Comparison of ENCODE assay signal across 14 cellular contexts in genomic region chr3:182914341-182914740, GRCh38.
A peak's percentile ranks its signal among the peaks of the same experiment; 100 is the strongest.
DNase-seq lines count a peak whose midpoint lies in the region; ATAC-seq and TF ChIP-seq lines count a peak whose summit lies in the region.
"Had no signal": no experiment of that assay in that cellular context is flagged by ENCODE, and none has a peak within 500 bp of the region (broad histone marks: within the 10 kb centered on the region; RNA-seq: fewer than 3 reads in every experiment).

No MANE protein-coding gene starts in this region.

- H3K4me3 ChIP-seq in CD4-positive, CD25-positive, alpha-beta regulatory T cell (ENCODE audit: low read depth, low read length) = peak overlapping the region; percentile 69
- H3K4me3 ChIP-seq in PC-3 (ENCODE audit: low read length) (no peak overlapping the region), left ventricle myocardium inferior (no peak overlapping the region), brain microvascular endothelial cell (ENCODE audit: low read depth, low read length) (no peak overlapping the region)
- H3K4me3 ChIP-seq: GM23248, suprapubic skin had no signal

- peaks cover 32% of the 10 kb centered on the region for H3K4me1 ChIP-seq in CD4-positive, CD25-positive, alpha-beta regulatory T cell (ENCODE audit: control insufficient read depth, insufficient read depth, low read length, poor library complexity, severe bottlenecking)
- 0 out of 2 replicates have a peak, but pooled peaks cover 3% of the 10 kb centered on the region for H3K4me1 ChIP-seq in PC-3 (ENCODE audit: insufficient read depth, low read length)
- H3K4me1 ChIP-seq in left ventricle myocardium inferior = peaks cover 3% of the 10 kb centered on the region
- H3K4me1 ChIP-seq: suprapubic skin had no signal

- H4K20me1 ChIP-seq in PC-3 (ENCODE audit: low read length) = no peaks in the 10 kb centered on the region

- H3K9ac ChIP-seq in PC-3 (ENCODE audit: low read length) = no peak overlapping the region
- H3K9ac ChIP-seq: GM23248 had no signal

- no peak for TF ChIP-seq CTCF in PC-3 (conservative IDR thresholded peaks at IDR 0.05; ENCODE audit: low read depth, low read length)
- TF ChIP-seq CTCF in left ventricle myocardium inferior (IDR thresholded peaks at IDR 0.05; ENCODE audit: borderline replicate concordance) = no peak
- TF ChIP-seq CTCF in brain microvascular endothelial cell (IDR thresholded peaks at IDR 0.05; ENCODE audit: low read depth, low read length, missing control alignments) = no peak

- H3K27me3 Mint-ChIP-seq in CD4-positive, CD25-positive, alpha-beta regulatory T cell = no peaks in the 10 kb centered on the region

- peak overlapping the region; percentile 52 for H3K27ac ChIP-seq in CD4-positive, CD25-positive, alpha-beta regulatory T cell (ENCODE audit: insufficient read depth, low read length, poor library complexity, severe bottlenecking)
- no peak overlapping the region for H3K27ac ChIP-seq in PC-3 (ENCODE audit: low read length)
- no peak overlapping the region for H3K27ac ChIP-seq in left ventricle myocardium inferior (replicated peaks)
- H3K27ac ChIP-seq in brain microvascular endothelial cell = no peak overlapping the region
- H3K27ac ChIP-seq: C4-2B, GM23248, suprapubic skin had no signal

- no peak for ATAC-seq in CD4-positive, CD25-positive, alpha-beta regulatory T cell (ENCODE audit: low read depth in 2 of 2)
- ATAC-seq in GM18909 (IDR thresholded peaks at IDR 0.05; ENCODE audit: poor library complexity, unreplicated experiment) (peak; percentile 50), HG02870 (IDR thresholded peaks at IDR 0.05; ENCODE audit: unreplicated experiment) (peak; percentile 49), PC-3 (peak; percentile 54)

- H3K36me3 Mint-ChIP-seq in CD4-positive, CD25-positive, alpha-beta regulatory T cell = peaks cover 9% of the 10 kb centered on the region

- peak overlapping the region; percentile 61 to 79 (median 62) for H3K27ac Mint-ChIP-seq in CD4-positive, CD25-positive, alpha-beta regulatory T cell

- no peaks in the 10 kb centered on the region for H3F3A ChIP-seq in PC-3 (ENCODE audit: low read length, unreplicated experiment)

- H3K9me3 Mint-ChIP-seq in CD4-positive, CD25-positive, alpha-beta regulatory T cell = no peaks in the 10 kb centered on the region

- H3K4me2 ChIP-seq in PC-3 (ENCODE audit: low read length) = no peak overlapping the region

- no peak overlapping the region for H2AFZ ChIP-seq in PC-3 (ENCODE audit: low read length)
- H2AFZ ChIP-seq: GM23248 had no signal

- intact Hi-C loops in PC-3 (cut with micrococcal nuclease) = no loop called here
- intact Hi-C loops in left ventricle myocardium inferior (cut with micrococcal nuclease) = no loop called here

- no peaks in the 10 kb centered on the region for H3K27me3 ChIP-seq in CD4-positive, CD25-positive, alpha-beta regulatory T cell (ENCODE audit: control insufficient read depth, insufficient read depth, low read length)
- H3K27me3 ChIP-seq in PC-3 (ENCODE audit: low read length) = no peaks in the 10 kb centered on the region
- H3K27me3 ChIP-seq in left ventricle myocardium inferior (ENCODE audit: low read depth) = no peaks in the 10 kb centered on the region
- H3K27me3 ChIP-seq in brain microvascular endothelial cell (replicated peaks) = no peaks in the 10 kb centered on the region
- H3K27me3 ChIP-seq: suprapubic skin had no signal

- BruUV-seq in PC-3 (replicated peaks; lab: Mats Ljungman, UMichigan) = no TSS peak

- H3K4me3 Mint-ChIP-seq in CD4-positive, CD25-positive, alpha-beta regulatory T cell = peak overlapping the region in 2 of 4 donors; percentile 53 to 56

- in situ Hi-C loops in brain microvascular endothelial cell (cut with HindIII; ENCODE audit: low pct_ligation_motif_present, low sequenced_read_pairs) = no loop called here

- POLR2A ChIA-PET in PC-3 (lab: Charles Lee; ENCODE audit: unreplicated experiment) = no interaction called here

- DNase-seq in CD4-positive, CD25-positive, alpha-beta regulatory T cell = peak in 1 of 3 donors; percentile 38
- no peak for DNase-seq in PC-3
- DNase-seq in left ventricle myocardium inferior = no peak
- no peak for DNase-seq in COLO829 (ENCODE audit: low spot score)
- DNase-seq in brain microvascular endothelial cell = no peak
- DNase-seq in kidney tubule cell (ENCODE audit: low spot score) = no peak
- DNase-seq: activated CD4-positive, alpha-beta T cell treated with anti-CD3 and anti-CD28 coated beads for 1 hour; caudate nucleus; GM23248; stimulated activated CD4-positive, alpha-beta T cell treated with anti-CD3 and anti-CD28 coated beads, Interleukin-12 subunit alpha, Interleukin-12 subunit beta, amount 100 ng/mL, for 4 hours had no signal

- H3K36me3 ChIP-seq in CD4-positive, CD25-positive, alpha-beta regulatory T cell (ENCODE audit: control insufficient read depth, insufficient read depth, low read length) = peaks cover 10% of the 10 kb centered on the region
- H3K36me3 ChIP-seq in PC-3 (ENCODE audit: low read depth, low read length) (no peaks in the 10 kb centered on the region), left ventricle myocardium inferior (peaks cover 21% of the 10 kb centered on the region), brain microvascular endothelial cell (replicated peaks) (peaks cover 8% of the 10 kb centered on the region)

- peaks cover 41 to 61% (median 45%) of the 10 kb centered on the region in 4 donors for H3K4me1 Mint-ChIP-seq in CD4-positive, CD25-positive, alpha-beta regulatory T cell

- no peaks in the 10 kb centered on the region for H3K79me2 ChIP-seq in PC-3 (ENCODE audit: low read length)

- H3K9me3 ChIP-seq in CD4-positive, CD25-positive, alpha-beta regulatory T cell (ENCODE audit: control insufficient read depth in 2 of 2, low read length in 2 of 2) = no peaks in the 10 kb centered on the region
- H3K9me3 ChIP-seq in PC-3 (ENCODE audit: low read length) = no peaks in the 10 kb centered on the region
- no peaks in the 10 kb centered on the region for H3K9me3 ChIP-seq in left ventricle myocardium inferior (replicated peaks)
- H3K9me3 ChIP-seq: suprapubic skin had no signal

- no peaks in the 10 kb centered on the region for H3K9me2 ChIP-seq in PC-3 (replicated peaks; ENCODE audit: low read length)

- CTCF ChIA-PET in PC-3 (lab: Charles Lee) = no interaction called here

Comparison
In these comparisons a context has a peak if more than half of its experiments do, and no peak if none do; other contexts are left out.
1. ATAC-seq: peak in GM18909 (single experiment), HG02870 (single experiment) and PC-3 (single experiment); none in CD4-positive, CD25-positive, alpha-beta regulatory T cell (0 of 2).